ENCODE assay signal across 38 cellular contexts in genomic region chr19:33129901-33130300, GRCh38. TPM values are rescaled to one million over a fixed set of nuclear protein-coding genes. Genes with fewer than 3 reads are reported as not detected.
"Had no signal": no experiment of that assay in that cellular context is flagged by ENCODE, and none has a peak within 500 bp of the region (broad histone marks: within the 10 kb centered on the region; RNA-seq: fewer than 3 reads in every experiment).

No MANE protein-coding gene starts in this region.

- H3K27me3 Mint-ChIP-seq: activated CD4-positive, alpha-beta T cell treated with anti-CD3 and anti-CD28 coated beads, Interleukin-2, amount 10 ng/mL, durations not matched to agents 7 days and 5 days; activated naive CD8-positive, alpha-beta T cell treated with anti-CD3 and anti-CD28 coated beads for 36 hours; activated naive CD8-positive, alpha-beta T cell treated with anti-CD3 and anti-CD28 coated beads, Interleukin-2, amount 50 U/mL, for 24 hours; effector memory CD8-positive, alpha-beta T cell; T-cell had no signal

- H3K27ac ChIP-seq: body of pancreas, epithelial cell of prostate, esophagus squamous epithelium, gastroesophageal sphincter, heart right ventricle, hepatocyte had no signal

- H3K27ac Mint-ChIP-seq: activated CD4-positive, alpha-beta T cell treated with anti-CD3 and anti-CD28 coated beads, Interleukin-2, amount 10 ng/mL, durations not matched to agents 7 days and 5 days; activated naive CD8-positive, alpha-beta T cell treated with anti-CD3 and anti-CD28 coated beads for 36 hours; activated naive CD8-positive, alpha-beta T cell treated with anti-CD3 and anti-CD28 coated beads, Interleukin-2, amount 50 U/mL, for 24 hours; activated T-helper 1 cell treated with anti-CD3 and anti-CD28 coated beads, Interleukin-12 subunit alpha, Interleukin-12 subunit beta, Interleukin-2, Interleukin-4 antibody, amounts not matched to agents 30 ng/mL and 10 ng/mL and 1 ng/mL, durations not matched to agents 14 hours and 24 hours and 36 hours; T-cell had no signal

- DNase-seq: activated CD4-positive, alpha-beta T cell treated with anti-CD3 and anti-CD28 coated beads for 4 hours; activated CD4-positive, alpha-beta T cell treated with anti-CD3 and anti-CD28 coated beads, Interleukin-2, amount 10 ng/mL, durations not matched to agents 7 days and 5 days; activated CD4-positive, alpha-beta T cell treated with anti-CD3 and anti-CD28 coated beads, Interleukin-2, amount 50 U/mL, for 48 hours; activated CD4-positive, CD25-positive, alpha-beta regulatory T cell; activated CD4-positive, CD25-positive, alpha-beta regulatory T cell treated with anti-CD3 and anti-CD28 coated beads, Interleukin-2, amount 50 U/mL, for 72 hours; activated CD8-positive, alpha-beta memory T cell treated with anti-CD3 and anti-CD28 coated beads, Interleukin-2, amount 50 U/mL, for 48 hours; activated gamma-delta T cell; activated naive CD4-positive, alpha-beta T cell; activated naive CD4-positive, alpha-beta T cell treated with anti-CD3 and anti-CD28 coated beads, Interleukin-2, amount 50 U/mL, for 16 hours; activated naive CD8-positive, alpha-beta T cell treated with anti-CD3 and anti-CD28 coated beads for 36 hours; activated naive CD8-positive, alpha-beta T cell treated with anti-CD3 and anti-CD28 coated beads, Interleukin-2, amount 50 U/mL, for 24 hours; activated T-cell treated with anti-CD3 and anti-CD28 coated beads for 4 hours; activated T-cell treated with anti-CD3 and anti-CD28 coated beads, Interleukin-2, amount 50 U/mL, for 4 hours; adrenal gland; amygdala; aorta; body of pancreas; caudate nucleus; cortex of kidney; dermis blood vessel endothelial cell; effector CD4-positive, alpha-beta T cell; effector memory CD8-positive, alpha-beta T cell; esophagus squamous epithelium; foreskin melanocyte; heart right ventricle; SW 1271; T-cell; T-helper 2 cell had no signal

- H3K9me3 ChIP-seq: adrenal gland, body of pancreas, esophagus squamous epithelium, gastroesophageal sphincter, heart right ventricle had no signal

- H3K4me2 ChIP-seq: hepatocyte had no signal

- H3K4me3 ChIP-seq: adrenal gland, body of pancreas, esophagus squamous epithelium, gastroesophageal sphincter, heart right ventricle, hepatocyte had no signal

- H3K9me3 Mint-ChIP-seq: activated CD4-positive, alpha-beta T cell treated with anti-CD3 and anti-CD28 coated beads, Interleukin-2, amount 10 ng/mL, durations not matched to agents 7 days and 5 days; activated naive CD8-positive, alpha-beta T cell treated with anti-CD3 and anti-CD28 coated beads for 36 hours; activated naive CD8-positive, alpha-beta T cell treated with anti-CD3 and anti-CD28 coated beads, Interleukin-2, amount 50 U/mL, for 24 hours; activated T-cell treated with anti-CD3 and anti-CD28 coated beads, Interleukin-2, amount 50 U/mL, for 4 hours; activated T-helper 1 cell treated with anti-CD3 and anti-CD28 coated beads, Interleukin-12 subunit alpha, Interleukin-12 subunit beta, Interleukin-2, Interleukin-4 antibody, amounts not matched to agents 30 ng/mL and 10 ng/mL and 1 ng/mL, durations not matched to agents 14 hours and 24 hours and 36 hours; effector memory CD8-positive, alpha-beta T cell; T-cell had no signal

- H3K4me1 ChIP-seq: body of pancreas had no signal

- H2AFZ ChIP-seq: hepatocyte had no signal

- H3K4me1 Mint-ChIP-seq: activated naive CD8-positive, alpha-beta T cell treated with anti-CD3 and anti-CD28 coated beads for 36 hours had no signal

- H3K27me3 ChIP-seq: adrenal gland, body of pancreas, hepatocyte had no signal

- H3K79me2 ChIP-seq: hepatocyte had no signal

- ATAC-seq: activated naive CD8-positive, alpha-beta T cell treated with anti-CD3 and anti-CD28 coated beads, Interleukin-2, amount 50 U/mL, for 24 hours; activated T-cell treated with anti-CD3 and anti-CD28 coated beads, Interleukin-2, amount 50 U/mL, for 4 hours; body of pancreas; effector memory CD8-positive, alpha-beta T cell; gastroesophageal sphincter; heart right ventricle; T-cell had no signal

- H3K4me3 Mint-ChIP-seq: activated CD4-positive, alpha-beta T cell treated with anti-CD3 and anti-CD28 coated beads, Interleukin-2, amount 10 ng/mL, durations not matched to agents 7 days and 5 days; activated naive CD8-positive, alpha-beta T cell treated with anti-CD3 and anti-CD28 coated beads for 36 hours; activated naive CD8-positive, alpha-beta T cell treated with anti-CD3 and anti-CD28 coated beads, Interleukin-2, amount 50 U/mL, for 24 hours; activated T-cell treated with anti-CD3 and anti-CD28 coated beads, Interleukin-2, amount 50 U/mL, for 4 hours; activated T-helper 1 cell treated with anti-CD3 and anti-CD28 coated beads, Interleukin-12 subunit alpha, Interleukin-12 subunit beta, Interleukin-2, Interleukin-4 antibody, amounts not matched to agents 30 ng/mL and 10 ng/mL and 1 ng/mL, durations not matched to agents 14 hours and 24 hours and 36 hours; effector memory CD8-positive, alpha-beta T cell; T-cell had no signal

RNA-seq across cellular contexts. Expression of gene WDR88, which starts 2.0 kb away (rescaled TPM):
- total RNA-seq: activated T-cell treated with anti-CD3 and anti-CD28 coated beads, Interleukin-2, amount 50 U/mL, for 4 hours; activated T-helper 1 cell treated with anti-CD3 and anti-CD28 coated beads, Interleukin-12 subunit alpha, Interleukin-12 subunit beta, Interleukin-2, Interleukin-4 antibody, amounts not matched to agents 30 ng/mL and 10 ng/mL and 1 ng/mL, durations not matched to agents 14 hours and 24 hours and 36 hours; adrenal gland; aorta; body of pancreas; chondrocyte; dermis blood vessel endothelial cell; endothelial cell of umbilical vein; esophagus squamous epithelium; fibroblast of lung; fibroblast of villous mesenchyme; gastroesophageal sphincter; glomerular endothelial cell; hepatocyte had no signal
- polyA plus RNA-seq: aorta, endothelial cell of umbilical vein, esophagus, fibroblast of lung, heart right ventricle had no signal
